ENCODE assay signal across 21 cellular contexts in the genomic region with DNA sequence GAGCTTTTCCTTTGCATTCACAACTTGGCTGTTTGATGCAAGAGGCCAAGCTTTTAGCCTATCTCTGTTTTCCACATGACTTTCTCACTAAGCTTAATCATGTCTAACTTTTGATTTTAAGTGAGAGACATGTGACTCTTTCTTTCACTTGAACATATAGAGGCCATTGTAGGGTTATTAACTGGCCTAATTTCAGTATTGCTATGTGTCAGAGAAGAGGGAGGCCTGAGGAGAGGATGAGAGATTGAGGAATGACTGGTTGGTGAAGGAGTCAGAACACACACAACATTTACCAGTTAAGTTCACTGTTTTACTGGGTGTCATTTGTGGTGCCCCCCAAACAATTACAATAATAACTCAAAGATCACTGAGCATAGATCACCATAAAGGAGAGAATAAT.
"Had no signal": no experiment of that assay in that cellular context is flagged by ENCODE, and none has a peak within 500 bp of the region (broad histone marks: within the 10 kb centered on the region; RNA-seq: fewer than 3 reads in every experiment).

No MANE protein-coding gene starts in this region.

- DNase-seq: IMR-90, Karpas-422, KG1, MG63, NCI-H1092 treated with DMSO at 0.1 percent for 48 hours, NCI-H1436, NCI-H187, NCI-H2029, NCI-H2081 treated with DMSO at 0.1 percent for 48 hours, NCI-H2171, NCI-H226, NCI-H446, NCI-H510A, NCI-H524 treated with DMSO at 0.1 percent for 48 hours, NCI-H69, NCI-H774, Right ventricle myocardium superior, RPMI8226, SIG-M5, SK-N-SH had no signal

- ATAC-seq: HepG2 had no signal
